Comparison of ENCODE assay signal across 1 cellular context in the genomic region with DNA sequence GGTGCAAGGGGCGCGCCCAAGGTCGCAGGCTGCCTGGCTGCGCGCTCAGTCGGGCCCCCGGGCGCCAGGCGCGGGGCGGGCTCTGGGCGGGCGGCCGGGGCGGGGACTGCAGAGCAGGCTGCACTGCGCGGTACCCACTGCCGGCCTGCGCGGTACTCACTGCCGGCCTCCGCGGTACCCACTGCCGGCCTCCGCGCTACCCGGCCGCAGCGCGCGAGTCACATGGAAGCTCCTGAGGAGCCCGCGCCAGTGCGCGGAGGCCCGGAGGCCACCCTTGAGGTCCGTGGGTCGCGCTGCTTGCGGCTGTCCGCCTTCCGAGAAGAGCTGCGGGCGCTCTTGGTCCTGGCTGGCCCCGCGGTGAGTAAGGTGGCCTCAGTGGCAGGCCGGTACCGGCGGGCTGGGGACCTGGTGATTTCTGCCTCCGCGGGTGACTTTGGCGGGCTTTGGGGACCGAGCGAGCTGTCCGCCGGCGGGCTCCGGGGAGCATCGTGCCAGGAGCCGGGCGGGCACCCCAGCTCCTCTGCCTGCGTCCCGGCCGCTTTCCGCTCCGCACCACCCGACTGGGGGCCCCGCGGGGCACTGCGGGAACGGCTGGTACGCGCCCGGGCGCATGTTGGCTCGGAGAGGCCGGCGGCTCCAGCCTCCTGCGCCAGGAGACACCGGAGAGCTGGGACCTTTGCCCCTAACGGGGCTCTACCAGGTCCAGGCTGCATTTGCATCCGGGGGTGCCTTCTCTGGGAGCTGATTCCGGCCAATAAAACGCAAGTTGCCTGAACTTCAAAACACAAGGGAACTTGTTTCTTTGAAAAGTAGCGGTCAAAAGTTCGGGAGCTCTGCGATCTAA.
TF ChIP-seq lines count a peak whose summit lies in the region.

A gene with protein sequence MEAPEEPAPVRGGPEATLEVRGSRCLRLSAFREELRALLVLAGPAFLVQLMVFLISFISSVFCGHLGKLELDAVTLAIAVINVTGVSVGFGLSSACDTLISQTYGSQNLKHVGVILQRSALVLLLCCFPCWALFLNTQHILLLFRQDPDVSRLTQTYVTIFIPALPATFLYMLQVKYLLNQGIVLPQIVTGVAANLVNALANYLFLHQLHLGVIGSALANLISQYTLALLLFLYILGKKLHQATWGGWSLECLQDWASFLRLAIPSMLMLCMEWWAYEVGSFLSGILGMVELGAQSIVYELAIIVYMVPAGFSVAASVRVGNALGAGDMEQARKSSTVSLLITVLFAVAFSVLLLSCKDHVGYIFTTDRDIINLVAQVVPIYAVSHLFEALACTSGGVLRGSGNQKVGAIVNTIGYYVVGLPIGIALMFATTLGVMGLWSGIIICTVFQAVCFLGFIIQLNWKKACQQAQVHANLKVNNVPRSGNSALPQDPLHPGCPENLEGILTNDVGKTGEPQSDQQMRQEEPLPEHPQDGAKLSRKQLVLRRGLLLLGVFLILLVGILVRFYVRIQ (plus strand): TSS at position 137 of the 844 bp plus-strand sequence. CDS start 86 bp downstream, at position 223.

TF ChIP-seq in HepG2, 621 proteins besides CTCF, POLR2A, EP300 and RAD21 (continued from another document and continues in another):
- TF ChIP-seq, protein P1, sequence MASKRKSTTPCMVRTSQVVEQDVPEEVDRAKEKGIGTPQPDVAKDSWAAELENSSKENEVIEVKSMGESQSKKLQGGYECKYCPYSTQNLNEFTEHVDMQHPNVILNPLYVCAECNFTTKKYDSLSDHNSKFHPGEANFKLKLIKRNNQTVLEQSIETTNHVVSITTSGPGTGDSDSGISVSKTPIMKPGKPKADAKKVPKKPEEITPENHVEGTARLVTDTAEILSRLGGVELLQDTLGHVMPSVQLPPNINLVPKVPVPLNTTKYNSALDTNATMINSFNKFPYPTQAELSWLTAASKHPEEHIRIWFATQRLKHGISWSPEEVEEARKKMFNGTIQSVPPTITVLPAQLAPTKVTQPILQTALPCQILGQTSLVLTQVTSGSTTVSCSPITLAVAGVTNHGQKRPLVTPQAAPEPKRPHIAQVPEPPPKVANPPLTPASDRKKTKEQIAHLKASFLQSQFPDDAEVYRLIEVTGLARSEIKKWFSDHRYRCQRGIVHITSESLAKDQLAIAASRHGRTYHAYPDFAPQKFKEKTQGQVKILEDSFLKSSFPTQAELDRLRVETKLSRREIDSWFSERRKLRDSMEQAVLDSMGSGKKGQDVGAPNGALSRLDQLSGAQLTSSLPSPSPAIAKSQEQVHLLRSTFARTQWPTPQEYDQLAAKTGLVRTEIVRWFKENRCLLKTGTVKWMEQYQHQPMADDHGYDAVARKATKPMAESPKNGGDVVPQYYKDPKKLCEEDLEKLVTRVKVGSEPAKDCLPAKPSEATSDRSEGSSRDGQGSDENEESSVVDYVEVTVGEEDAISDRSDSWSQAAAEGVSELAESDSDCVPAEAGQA (IDR thresholded peaks at IDR 0.05; ENCODE audit: low read depth), result no peak
- TF ChIP-seq, protein P1 (CRISPR knock-in tag; IDR thresholded peaks at IDR 0.05; ENCODE audit: borderline replicate concordance), result no peak
- TF ChIP-seq ZNF703 (CRISPR knock-in tag; IDR thresholded peaks at IDR 0.05; ENCODE audit: borderline replicate concordance) (0 out of 2 replicates have a peak, but pooled peaks have one; percentile 30), MXI1 (IDR thresholded peaks at IDR 0.05; ENCODE audit: borderline replicate concordance, low read depth, low read length) (peak; percentile 32; the same call in 1 of the 3 replicates), MED8 (CRISPR knock-in tag; IDR thresholded peaks at IDR 0.05; ENCODE audit: insufficient replicate concordance) (peak; percentile 76), AGO1 (IDR thresholded peaks at IDR 0.05; ENCODE audit: low read depth, low read length, poor library complexity, severe bottlenecking) (no peak), RELA (CRISPR knock-in tag; IDR thresholded peaks at IDR 0.05) (no peak), SMYD3 (CRISPR knock-in tag; IDR thresholded peaks at IDR 0.05) (no peak; the same call in 1 of the 2 replicates), ZNF749 (CRISPR knock-in tag; IDR thresholded peaks at IDR 0.05; ENCODE audit: borderline replicate concordance) (no peak), ZNF10 (CRISPR knock-in tag; IDR thresholded peaks at IDR 0.05; ENCODE audit: borderline replicate concordance, low read depth) (no peak), ZKSCAN8 (CRISPR knock-in tag; IDR thresholded peaks at IDR 0.05; ENCODE audit: borderline replicate concordance) (no peak), SMC3 (IDR thresholded peaks at IDR 0.05; ENCODE audit: low read length) (no peak), JUN (CRISPR knock-in tag; IDR thresholded peaks at IDR 0.05) (no peak), ZNF746 (CRISPR knock-in tag; IDR thresholded peaks at IDR 0.05) (no peak), MIXL1 (CRISPR knock-in tag; IDR thresholded peaks at IDR 0.05) (no peak), ZSCAN9 (CRISPR knock-in tag; IDR thresholded peaks at IDR 0.05; ENCODE audit: borderline replicate concordance) (0 out of 2 replicates have a peak, but pooled peaks have one; percentile 11), NONO (IDR thresholded peaks at IDR 0.05) (no peak), NONO (CRISPR knock-in tag; conservative IDR thresholded peaks at IDR 0.05) (peak; percentile 34; the same call in 1 of the 2 replicates), YEATS4 (CRISPR knock-in tag; IDR thresholded peaks at IDR 0.05; ENCODE audit: borderline replicate concordance) (peak; percentile 59; the same call in 1 of the 2 replicates), SP140L (CRISPR knock-in tag; IDR thresholded peaks at IDR 0.05; ENCODE audit: borderline replicate concordance) (no peak), U2AF2 (IDR thresholded peaks at IDR 0.05; ENCODE audit: low read depth, low read length) (no peak), ZNF263 (CRISPR knock-in tag; IDR thresholded peaks at IDR 0.05) (no peak), ZKSCAN5 (CRISPR knock-in tag; IDR thresholded peaks at IDR 0.05) (no peak), ZFP36L1 (CRISPR knock-in tag; IDR thresholded peaks at IDR 0.05) (no peak), FOXA1 (IDR thresholded peaks at IDR 0.05) (no peak), FOXA1 (CRISPR knock-in tag; IDR thresholded peaks at IDR 0.05) (no peak), DNMT3B (CRISPR knock-in tag; conservative IDR thresholded peaks at IDR 0.05) (no peak), ZNF577 (CRISPR knock-in tag; IDR thresholded peaks at IDR 0.05; ENCODE audit: borderline replicate concordance, low read depth) (no peak), TBL1XR1 (IDR thresholded peaks at IDR 0.05; ENCODE audit: borderline replicate concordance, low read length, partially characterized antibody) (no peak), ZNF496 (CRISPR knock-in tag; IDR thresholded peaks at IDR 0.05; ENCODE audit: insufficient replicate concordance) (no peak)
- TF ChIP-seq, protein P2, sequence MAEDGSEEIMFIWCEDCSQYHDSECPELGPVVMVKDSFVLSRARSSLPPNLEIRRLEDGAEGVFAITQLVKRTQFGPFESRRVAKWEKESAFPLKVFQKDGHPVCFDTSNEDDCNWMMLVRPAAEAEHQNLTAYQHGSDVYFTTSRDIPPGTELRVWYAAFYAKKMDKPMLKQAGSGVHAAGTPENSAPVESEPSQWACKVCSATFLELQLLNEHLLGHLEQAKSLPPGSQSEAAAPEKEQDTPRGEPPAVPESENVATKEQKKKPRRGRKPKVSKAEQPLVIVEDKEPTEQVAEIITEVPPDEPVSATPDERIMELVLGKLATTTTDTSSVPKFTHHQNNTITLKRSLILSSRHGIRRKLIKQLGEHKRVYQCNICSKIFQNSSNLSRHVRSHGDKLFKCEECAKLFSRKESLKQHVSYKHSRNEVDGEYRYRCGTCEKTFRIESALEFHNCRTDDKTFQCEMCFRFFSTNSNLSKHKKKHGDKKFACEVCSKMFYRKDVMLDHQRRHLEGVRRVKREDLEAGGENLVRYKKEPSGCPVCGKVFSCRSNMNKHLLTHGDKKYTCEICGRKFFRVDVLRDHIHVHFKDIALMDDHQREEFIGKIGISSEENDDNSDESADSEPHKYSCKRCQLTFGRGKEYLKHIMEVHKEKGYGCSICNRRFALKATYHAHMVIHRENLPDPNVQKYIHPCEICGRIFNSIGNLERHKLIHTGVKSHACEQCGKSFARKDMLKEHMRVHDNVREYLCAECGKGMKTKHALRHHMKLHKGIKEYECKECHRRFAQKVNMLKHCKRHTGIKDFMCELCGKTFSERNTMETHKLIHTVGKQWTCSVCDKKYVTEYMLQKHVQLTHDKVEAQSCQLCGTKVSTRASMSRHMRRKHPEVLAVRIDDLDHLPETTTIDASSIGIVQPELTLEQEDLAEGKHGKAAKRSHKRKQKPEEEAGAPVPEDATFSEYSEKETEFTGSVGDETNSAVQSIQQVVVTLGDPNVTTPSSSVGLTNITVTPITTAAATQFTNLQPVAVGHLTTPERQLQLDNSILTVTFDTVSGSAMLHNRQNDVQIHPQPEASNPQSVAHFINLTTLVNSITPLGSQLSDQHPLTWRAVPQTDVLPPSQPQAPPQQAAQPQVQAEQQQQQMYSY (CRISPR knock-in tag; IDR thresholded peaks at IDR 0.05), result no peak
- TF ChIP-seq, protein P3, sequence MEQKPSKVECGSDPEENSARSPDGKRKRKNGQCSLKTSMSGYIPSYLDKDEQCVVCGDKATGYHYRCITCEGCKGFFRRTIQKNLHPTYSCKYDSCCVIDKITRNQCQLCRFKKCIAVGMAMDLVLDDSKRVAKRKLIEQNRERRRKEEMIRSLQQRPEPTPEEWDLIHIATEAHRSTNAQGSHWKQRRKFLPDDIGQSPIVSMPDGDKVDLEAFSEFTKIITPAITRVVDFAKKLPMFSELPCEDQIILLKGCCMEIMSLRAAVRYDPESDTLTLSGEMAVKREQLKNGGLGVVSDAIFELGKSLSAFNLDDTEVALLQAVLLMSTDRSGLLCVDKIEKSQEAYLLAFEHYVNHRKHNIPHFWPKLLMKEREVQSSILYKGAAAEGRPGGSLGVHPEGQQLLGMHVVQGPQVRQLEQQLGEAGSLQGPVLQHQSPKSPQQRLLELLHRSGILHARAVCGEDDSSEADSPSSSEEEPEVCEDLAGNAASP (CRISPR knock-in tag; IDR thresholded peaks at IDR 0.05; ENCODE audit: borderline replicate concordance), result no peak
- TF ChIP-seq, protein P4, sequence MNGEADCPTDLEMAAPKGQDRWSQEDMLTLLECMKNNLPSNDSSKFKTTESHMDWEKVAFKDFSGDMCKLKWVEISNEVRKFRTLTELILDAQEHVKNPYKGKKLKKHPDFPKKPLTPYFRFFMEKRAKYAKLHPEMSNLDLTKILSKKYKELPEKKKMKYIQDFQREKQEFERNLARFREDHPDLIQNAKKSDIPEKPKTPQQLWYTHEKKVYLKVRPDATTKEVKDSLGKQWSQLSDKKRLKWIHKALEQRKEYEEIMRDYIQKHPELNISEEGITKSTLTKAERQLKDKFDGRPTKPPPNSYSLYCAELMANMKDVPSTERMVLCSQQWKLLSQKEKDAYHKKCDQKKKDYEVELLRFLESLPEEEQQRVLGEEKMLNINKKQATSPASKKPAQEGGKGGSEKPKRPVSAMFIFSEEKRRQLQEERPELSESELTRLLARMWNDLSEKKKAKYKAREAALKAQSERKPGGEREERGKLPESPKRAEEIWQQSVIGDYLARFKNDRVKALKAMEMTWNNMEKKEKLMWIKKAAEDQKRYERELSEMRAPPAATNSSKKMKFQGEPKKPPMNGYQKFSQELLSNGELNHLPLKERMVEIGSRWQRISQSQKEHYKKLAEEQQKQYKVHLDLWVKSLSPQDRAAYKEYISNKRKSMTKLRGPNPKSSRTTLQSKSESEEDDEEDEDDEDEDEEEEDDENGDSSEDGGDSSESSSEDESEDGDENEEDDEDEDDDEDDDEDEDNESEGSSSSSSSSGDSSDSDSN (CRISPR knock-in tag; IDR thresholded peaks at IDR 0.05), result peak; percentile 92; the same call in 1 of the 2 replicates
- TF ChIP-seq, protein P5, sequence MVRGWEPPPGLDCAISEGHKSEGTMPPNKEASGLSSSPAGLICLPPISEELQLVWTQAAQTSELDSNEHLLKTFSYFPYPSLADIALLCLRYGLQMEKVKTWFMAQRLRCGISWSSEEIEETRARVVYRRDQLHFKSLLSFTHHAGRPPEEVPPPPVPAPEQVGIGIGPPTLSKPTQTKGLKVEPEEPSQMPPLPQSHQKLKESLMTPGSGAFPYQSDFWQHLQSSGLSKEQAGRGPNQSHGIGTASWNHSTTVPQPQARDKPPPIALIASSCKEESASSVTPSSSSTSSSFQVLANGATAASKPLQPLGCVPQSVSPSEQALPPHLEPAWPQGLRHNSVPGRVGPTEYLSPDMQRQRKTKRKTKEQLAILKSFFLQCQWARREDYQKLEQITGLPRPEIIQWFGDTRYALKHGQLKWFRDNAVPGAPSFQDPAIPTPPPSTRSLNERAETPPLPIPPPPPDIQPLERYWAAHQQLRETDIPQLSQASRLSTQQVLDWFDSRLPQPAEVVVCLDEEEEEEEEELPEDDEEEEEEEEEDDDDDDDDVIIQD (CRISPR knock-in tag; IDR thresholded peaks at IDR 0.05; ENCODE audit: low read depth), result no peak
- TF ChIP-seq, protein P6, sequence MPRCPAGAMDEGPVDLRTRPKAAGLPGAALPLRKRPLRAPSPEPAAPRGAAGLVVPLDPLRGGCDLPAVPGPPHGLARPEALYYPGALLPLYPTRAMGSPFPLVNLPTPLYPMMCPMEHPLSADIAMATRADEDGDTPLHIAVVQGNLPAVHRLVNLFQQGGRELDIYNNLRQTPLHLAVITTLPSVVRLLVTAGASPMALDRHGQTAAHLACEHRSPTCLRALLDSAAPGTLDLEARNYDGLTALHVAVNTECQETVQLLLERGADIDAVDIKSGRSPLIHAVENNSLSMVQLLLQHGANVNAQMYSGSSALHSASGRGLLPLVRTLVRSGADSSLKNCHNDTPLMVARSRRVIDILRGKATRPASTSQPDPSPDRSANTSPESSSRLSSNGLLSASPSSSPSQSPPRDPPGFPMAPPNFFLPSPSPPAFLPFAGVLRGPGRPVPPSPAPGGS (CRISPR knock-in tag; IDR thresholded peaks at IDR 0.05), result no peak
- TF ChIP-seq, protein P7, sequence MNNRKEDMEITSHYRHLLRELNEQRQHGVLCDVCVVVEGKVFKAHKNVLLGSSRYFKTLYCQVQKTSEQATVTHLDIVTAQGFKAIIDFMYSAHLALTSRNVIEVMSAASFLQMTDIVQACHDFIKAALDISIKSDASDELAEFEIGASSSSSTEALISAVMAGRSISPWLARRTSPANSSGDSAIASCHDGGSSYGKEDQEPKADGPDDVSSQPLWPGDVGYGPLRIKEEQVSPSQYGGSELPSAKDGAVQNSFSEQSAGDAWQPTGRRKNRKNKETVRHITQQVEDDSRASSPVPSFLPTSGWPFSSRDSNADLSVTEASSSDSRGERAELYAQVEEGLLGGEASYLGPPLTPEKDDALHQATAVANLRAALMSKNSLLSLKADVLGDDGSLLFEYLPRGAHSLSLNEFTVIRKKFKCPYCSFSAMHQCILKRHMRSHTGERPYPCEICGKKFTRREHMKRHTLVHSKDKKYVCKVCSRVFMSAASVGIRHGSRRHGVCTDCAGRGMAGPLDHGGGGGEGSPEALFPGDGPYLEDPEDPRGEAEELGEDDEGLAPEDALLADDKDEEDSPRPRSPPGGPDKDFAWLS (CRISPR knock-in tag; IDR thresholded peaks at IDR 0.05; ENCODE audit: borderline replicate concordance), result no peak
